Comparison of ENCODE assay signal across 12 cellular contexts in the genomic region with DNA sequence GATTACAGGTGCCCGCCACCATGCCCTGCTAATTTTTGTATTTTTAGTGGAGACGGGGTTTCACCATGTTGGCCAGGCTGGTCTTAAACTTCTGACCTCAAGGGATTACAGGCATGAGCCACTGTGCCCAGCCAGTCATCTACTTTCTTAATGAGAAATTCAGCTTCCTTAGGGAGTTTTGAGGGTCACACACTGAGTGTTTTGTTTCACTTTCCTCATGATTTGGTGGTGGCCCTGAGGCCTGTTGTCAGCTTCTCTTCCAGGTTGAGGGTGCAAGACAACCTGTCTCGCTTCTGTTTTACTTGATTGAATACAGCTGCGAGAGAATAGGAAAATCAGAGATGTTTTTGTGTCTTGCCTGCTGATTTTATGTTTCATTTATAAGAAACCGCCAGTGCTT.
DNase-seq lines count a peak whose midpoint lies in the region; ATAC-seq lines count a peak whose summit lies in the region.
"Had no signal": no experiment of that assay in that cellular context is flagged by ENCODE, and none has a peak within 500 bp of the region (broad histone marks: within the 10 kb centered on the region; RNA-seq: fewer than 3 reads in every experiment).

No MANE protein-coding gene starts in this region.

- no peak for DNase-seq in NK-92 treated with Interleukin-12 subunit alpha and Interleukin-12 subunit beta, amount 100 ng/mL, for 24 hours (lab: John Stamatoyannopoulos, UW)
- DNase-seq in LoVo (ENCODE audit: low spot score) (no peak), NCI-H1105 treated with DMSO at 0.1 percent for 48 hours (lab: John Stamatoyannopoulos, UW) (no peak), kidney tubule cell (ENCODE audit: low spot score) (no peak)
- DNase-seq: caudate nucleus; left cardiac atrium; NCI-H1417; stimulated activated CD4-positive, alpha-beta T cell treated with anti-CD3 and anti-CD28 coated beads, Interleukin-4, amount 100 ng/mL, for 1 hour had no signal

- peak; percentile 72 for ATAC-seq in GM18498 (IDR thresholded peaks at IDR 0.05; ENCODE audit: unreplicated experiment)
- peak; percentile 75 for ATAC-seq in GM19395 (IDR thresholded peaks at IDR 0.05; ENCODE audit: unreplicated experiment)
- peak; percentile 77 for ATAC-seq in HG02870 (IDR thresholded peaks at IDR 0.05; ENCODE audit: unreplicated experiment)
- peak; percentile 48 for ATAC-seq in HG03571 (IDR thresholded peaks at IDR 0.05; ENCODE audit: unreplicated experiment)
- ATAC-seq: left cardiac atrium had no signal
